ENCODE assay signal across 8 cellular contexts in genomic region chr9:35606138-35606504, GRCh38. TPM values are rescaled to one million over a fixed set of nuclear protein-coding genes. Genes with fewer than 3 reads are reported as not detected.
DNase-seq lines count a peak whose midpoint lies in the region; ATAC-seq, FAIRE-seq and TF ChIP-seq lines count a peak whose summit lies in the region.

No MANE protein-coding gene starts in this region.

- H3K27me3 ChIP-seq in heart right ventricle (no peaks in the 10 kb centered on the region), adipocyte (replicated peaks; ENCODE audit: control insufficient read depth, insufficient read depth, low read length) (no peaks in the 10 kb centered on the region), liver (ENCODE audit: control insufficient read depth in 4 of 4, insufficient read depth in 4 of 4, low read length in 3 of 4) (no peaks in the 10 kb centered on the region), upper lobe of right lung (no peaks in the 10 kb centered on the region)

- peak overlapping the region in 9 of 10 donors; percentile 72 to 95 (median 92) for H3K27ac ChIP-seq in heart right ventricle
- H3K27ac ChIP-seq in liver (ENCODE audit: low read depth in 1 of 2, low read length in 2 of 2) = no peak overlapping the region
- peak overlapping the region; percentile 66 for H3K27ac ChIP-seq in upper lobe of right lung

- DNase-seq in heart right ventricle (no peak), Right ventricle myocardium superior (no peak), adipocyte (ENCODE audit: low read depth) (peak; percentile 37), upper lobe of right lung (no peak), GM19239 (ENCODE audit: insufficient read length, low spot score) (no peak)
- no peak for DNase-seq in NK-92 treated with Interleukin-12 subunit alpha and Interleukin-12 subunit beta, amount 100 ng/mL, for 24 hours (lab: John Stamatoyannopoulos, UW)

- no peak for TF ChIP-seq CTCF in heart right ventricle (IDR thresholded peaks at IDR 0.05)
- no peak for TF ChIP-seq CTCF in liver (IDR thresholded peaks at IDR 0.05; ENCODE audit: low read depth, low read length, missing input control)
- no peak for TF ChIP-seq CTCF in upper lobe of right lung (IDR thresholded peaks at IDR 0.05)

- WGBS in heart right ventricle, 2 donors = 6 to 9% methylated on average over 5 of the region's 5 CpGs
- 21% methylated on average over 5 of the region's 5 CpGs for WGBS in liver

- peak overlapping the region; percentile 56 to 93 (median 73) for H3K4me3 ChIP-seq in heart right ventricle
- H3K4me3 ChIP-seq in adipocyte (ENCODE audit: low read length) = peak overlapping the region; percentile 92
- peak overlapping the region; percentile 59 to 94 (median 63) for H3K4me3 ChIP-seq in liver (ENCODE audit: low read depth in 1 of 3, low read length in 3 of 3)
- peak overlapping the region; percentile 74 for H3K4me3 ChIP-seq in upper lobe of right lung

- H3K4me1 ChIP-seq in heart right ventricle (peaks cover 0 to 34% (median 25%) of the 10 kb centered on the region in 9 donors), adipocyte (ENCODE audit: control insufficient read depth, insufficient read depth, low read length) (peaks cover 28% of the 10 kb centered on the region), liver (ENCODE audit: control insufficient read depth in 4 of 4, insufficient read depth in 4 of 4, low read length in 3 of 4) (peaks cover 7 to 35% (median 23%) of the 10 kb centered on the region in 4 donors), upper lobe of right lung (peaks cover 28% of the 10 kb centered on the region)

- H3K36me3 ChIP-seq in heart right ventricle = peaks cover 0 to 38% (median 7%) of the 10 kb centered on the region in 9 donors
- H3K36me3 ChIP-seq in adipocyte (ENCODE audit: control insufficient read depth, insufficient read depth, low read length, severe bottlenecking) = peaks cover 32% of the 10 kb centered on the region
- H3K36me3 ChIP-seq in liver (ENCODE audit: control insufficient read depth in 4 of 4, insufficient read depth in 3 of 4, low read depth in 1 of 4, low read length in 3 of 4) = peaks cover 3 to 19% (median 8%) of the 10 kb centered on the region in 4 donors
- peaks cover 27% of the 10 kb centered on the region for H3K36me3 ChIP-seq in upper lobe of right lung

- intact Hi-C loops in heart right ventricle (cut with DNase I) = loop anchor here in 4 of 10 donors (5.0 to 10.0 kb wide), 2 partner anchors 41 to 49 kb away; partner anchors contain the start of genes CCDC107 (in 1 of the 4), RMRP (in 1 of the 4) and SIT1 (in 1 of the 4)
- intact Hi-C loops in Right ventricle myocardium superior (cut with DNase I) = no loop called here
- intact Hi-C loops in upper lobe of right lung (cut with DNase I) = no loop called here

- FAIRE-seq in GM19239 (lab: Jason Lieb, UNC) = no peak

- ATAC-seq in heart right ventricle (no peak), Right ventricle myocardium superior (ENCODE audit: poor library complexity) (no peak), upper lobe of right lung (no peak), GM21526 (IDR thresholded peaks at IDR 0.05; ENCODE audit: low FRiP score, unreplicated experiment) (no peak)

- no peaks in the 10 kb centered on the region for H3K9me3 ChIP-seq in heart right ventricle
- no peaks in the 10 kb centered on the region for H3K9me3 ChIP-seq in adipocyte (ENCODE audit: control insufficient read depth, low read length)
- no peaks in the 10 kb centered on the region for H3K9me3 ChIP-seq in liver (ENCODE audit: control insufficient read depth in 4 of 4, low read length in 3 of 4)
- H3K9me3 ChIP-seq in upper lobe of right lung = no peaks in the 10 kb centered on the region

- TF ChIP-seq RAD21 in liver (IDR thresholded peaks at IDR 0.05) = no peak

- peak overlapping the region; percentile 89 for H3K9ac ChIP-seq in adipocyte (ENCODE audit: low read length)
- peak overlapping the region in 1 of 2 donors; percentile 48 for H3K9ac ChIP-seq in liver (ENCODE audit: low read depth in 1 of 2, low read length in 2 of 2)

TF ChIP-seq in liver, 16 proteins besides CTCF, POLR2A, EP300 and RAD21:
- TF ChIP-seq SP1 (IDR thresholded peaks at IDR 0.05) (no peak), EGR1 (IDR thresholded peaks at IDR 0.05; ENCODE audit: low read depth in 2 of 2) (no peak), REST (IDR thresholded peaks at IDR 0.05) (no peak), YY1 (IDR thresholded peaks at IDR 0.05) (no peak), ZBTB33 (IDR thresholded peaks at IDR 0.05) (no peak), MAX (IDR thresholded peaks at IDR 0.05) (no peak), JUND (IDR thresholded peaks at IDR 0.05) (no peak), HNF4G (IDR thresholded peaks at IDR 0.05) (no peak)

RNA-seq across cellular contexts. Expression of gene TESK1, which starts 1.1 kb away (rescaled TPM):
- 10 to 100 TPM; 18.0 to 33.1 (median 22.7) TPM for total RNA-seq in heart right ventricle
- polyA plus RNA-seq in heart right ventricle = 10 to 100 TPM; 36.4 to 38.8 TPM
- total RNA-seq in Right ventricle myocardium superior = 25.0 TPM
- total RNA-seq in liver = 1 to 10 TPM; 3.9 to 9.8 TPM
- polyA plus RNA-seq in liver = 10 to 100 TPM in 1 of 2 donors, 1 to 10 TPM in 1; 3.7 to 12.5 TPM
- 43.9 TPM for total RNA-seq in upper lobe of right lung

RNA-seq across cellular contexts. Expression of gene CD72, which starts 12.1 kb away (rescaled TPM):
- total RNA-seq in heart right ventricle (1 to 10 TPM in 4 of 10 donors, under 1 TPM in 5, not detected in 1; 0.51 to 6.8 (median 0.54) TPM), Right ventricle myocardium superior (0.59 TPM), liver (1 to 10 TPM; 4.7 to 5.7 TPM), upper lobe of right lung (3.0 TPM)
- polyA plus RNA-seq in heart right ventricle (under 1 TPM; 0.43 to 0.73 TPM), liver (1 to 10 TPM; 2.0 to 2.2 TPM)

RNA-seq across cellular contexts. Expression of gene SIT1, which starts 44.6 kb away (rescaled TPM):
- total RNA-seq in heart right ventricle = 1 to 10 TPM in 1 of 10 donors, under 1 TPM in 5, not detected in 4; 0.19 to 3.6 (median 0.33) TPM
- polyA plus RNA-seq in heart right ventricle = under 1 TPM in 1 of 2 donors, not detected in 1; 0.25 TPM
- total RNA-seq in Right ventricle myocardium superior = not detected
- total RNA-seq in liver = 1 to 10 TPM in 1 of 2 donors, under 1 TPM in 1; 0.25 to 1.1 TPM
- under 1 TPM; 0.17 to 0.44 TPM for polyA plus RNA-seq in liver
- 2.2 TPM for total RNA-seq in upper lobe of right lung

RNA-seq across cellular contexts. Expression of gene RMRP, which starts 51.7 kb away (rescaled TPM):
- over 10,000 TPM in 3 of 10 donors, 1,000 to 10,000 TPM in 7; 3,879 to 14,997 (median 5,788) TPM for total RNA-seq in heart right ventricle
- polyA plus RNA-seq in heart right ventricle = 100 to 1,000 TPM in 1 of 2 donors, 10 to 100 TPM in 1; 14.9 to 476 TPM
- total RNA-seq in Right ventricle myocardium superior = 19,155 TPM
- over 10,000 TPM in 1 of 2 donors, 1,000 to 10,000 TPM in 1; 5,304 to 67,037 TPM for total RNA-seq in liver
- polyA plus RNA-seq in liver = 10 to 100 TPM in 1 of 2 donors, 1 to 10 TPM in 1; 5.3 to 50.9 TPM
- total RNA-seq in upper lobe of right lung = 30,828 TPM

RNA-seq across cellular contexts. Expression of gene CCDC107, which starts 52.0 kb away (rescaled TPM):
- total RNA-seq in heart right ventricle = 10 to 100 TPM; 37.9 to 54.0 (median 43.9) TPM
- 100 to 1,000 TPM in 1 of 2 donors, 10 to 100 TPM in 1; 95.3 to 210 TPM for polyA plus RNA-seq in heart right ventricle
- 48.4 TPM for total RNA-seq in Right ventricle myocardium superior
- 1 to 10 TPM; 5.4 to 6.7 TPM for total RNA-seq in liver
- polyA plus RNA-seq in liver = 10 to 100 TPM; 14.2 to 20.2 TPM
- 31.1 TPM for total RNA-seq in upper lobe of right lung

Comparison
In these comparisons a context has a peak if more than half of its experiments do, and no peak if none do; other contexts are left out.
1. H3K27ac ChIP-seq: peak in heart right ventricle (9 of 10) and upper lobe of right lung (single experiment); none in liver (0 of 2).
2. Peak in every context shown above with its lines, with median percentiles within 50 percentile points of each other: H3K4me3 ChIP-seq.